11 cellular contexts compared by ENCODE assay signal in genomic region chr3:4748701-4749378, GRCh38.
A peak's percentile ranks its signal among the peaks of the same experiment; 100 is the strongest.
DNase-seq lines count a peak whose midpoint lies in the region; ATAC-seq, FAIRE-seq and TF ChIP-seq lines count a peak whose summit lies in the region.
"Had no signal": no experiment of that assay in that cellular context is flagged by ENCODE, and none has a peak within 500 bp of the region (broad histone marks: within the 10 kb centered on the region; RNA-seq: fewer than 3 reads in every experiment).

No MANE protein-coding gene starts in this region.

- intact Hi-C loops in endothelial cell of umbilical vein (cut with micrococcal nuclease) (no loop called here), uterus (cut with DNase I; ENCODE audit: low total_unique reads) (no loop called here)

- H3K27ac Mint-ChIP-seq in activated naive CD8-positive, alpha-beta T cell, result peak overlapping the region; percentile 28
- no peak overlapping the region for H3K27ac Mint-ChIP-seq in activated naive CD8-positive, alpha-beta T cell treated with anti-CD3 and anti-CD28 coated beads for 36 hours
- H3K27ac Mint-ChIP-seq in WTC11, result no peak overlapping the region

- H3K27me3 ChIP-seq in endothelial cell of umbilical vein (ENCODE audit: control insufficient read depth in 2 of 2, insufficient read depth in 2 of 2, low read length in 2 of 2) (no peaks in the 10 kb centered on the region), uterus (no peaks in the 10 kb centered on the region)

- no peaks in the 10 kb centered on the region for H3K36me3 ChIP-seq in endothelial cell of umbilical vein (ENCODE audit: control insufficient read depth in 2 of 2, extremely low read depth in 1 of 2, insufficient read depth in 2 of 2, low read length in 2 of 2)
- H3K36me3 ChIP-seq in uterus, result no peaks in the 10 kb centered on the region

- TF ChIP-seq POLR2A in endothelial cell of umbilical vein (IDR thresholded peaks at IDR 0.05; ENCODE audit: low read depth, low read length) (no peak), uterus (IDR thresholded peaks at IDR 0.05) (no peak)

- POLR2A ChIA-PET in endothelial cell of umbilical vein (lab: Charles Lee), result no interaction called here
- POLR2A ChIA-PET in WTC11 (lab: Charles Lee), result no interaction called here

- no peak overlapping the region for H3K4me3 Mint-ChIP-seq in activated naive CD8-positive, alpha-beta T cell
- no peak overlapping the region for H3K4me3 Mint-ChIP-seq in activated naive CD8-positive, alpha-beta T cell treated with anti-CD3 and anti-CD28 coated beads for 36 hours
- H3K4me3 Mint-ChIP-seq in WTC11, result no peak overlapping the region

- H3K27me3 Mint-ChIP-seq in activated naive CD8-positive, alpha-beta T cell, result no peaks in the 10 kb centered on the region
- H3K27me3 Mint-ChIP-seq in activated naive CD8-positive, alpha-beta T cell treated with anti-CD3 and anti-CD28 coated beads for 36 hours, result no peaks in the 10 kb centered on the region
- H3K27me3 Mint-ChIP-seq in WTC11 (ENCODE audit: low read depth), result no peaks in the 10 kb centered on the region

- no peak overlapping the region for H3K4me2 ChIP-seq in endothelial cell of umbilical vein (ENCODE audit: insufficient read depth, low read length)
- H3K4me2 ChIP-seq: A549 had no signal

- H3K4me3 ChIP-seq in endothelial cell of umbilical vein (replicated peaks in 1 of 3; ENCODE audit: insufficient read depth in 1 of 3, low read depth in 1 of 3, low read length in 3 of 3), result no peak overlapping the region
- no peak overlapping the region for H3K4me3 ChIP-seq in uterus
- H3K4me3 ChIP-seq: A549 had no signal

- H3K79me2 ChIP-seq in endothelial cell of umbilical vein (ENCODE audit: control insufficient read depth, insufficient read depth, low read length), result no peaks in the 10 kb centered on the region

- BruUV-seq in endothelial cell of umbilical vein (replicated peaks; lab: Mats Ljungman, UMichigan), result no TSS peak

- H3K36me3 Mint-ChIP-seq in activated naive CD8-positive, alpha-beta T cell, result peaks cover 30% of the 10 kb centered on the region
- peaks cover 50% of the 10 kb centered on the region for H3K36me3 Mint-ChIP-seq in activated naive CD8-positive, alpha-beta T cell treated with anti-CD3 and anti-CD28 coated beads for 36 hours
- H3K36me3 Mint-ChIP-seq in WTC11, result no peaks in the 10 kb centered on the region

- no peak for FAIRE-seq in endothelial cell of umbilical vein (lab: Jason Lieb, UNC)
- FAIRE-seq: A549 had no signal

- dilution Hi-C loops in endothelial cell of umbilical vein (cut with MboI; ENCODE audit: extremely low pct_ligation_motif_present, low sequenced_read_pairs), result no loop called here

- no peaks in the 10 kb centered on the region for H3K9me1 ChIP-seq in endothelial cell of umbilical vein (replicated peaks; ENCODE audit: control insufficient read depth, extremely low read depth, insufficient read depth, low read length)

- H3K9me3 ChIP-seq in endothelial cell of umbilical vein (replicated peaks; ENCODE audit: control insufficient read depth, insufficient read depth, low read length), result no peaks in the 10 kb centered on the region
- no peaks in the 10 kb centered on the region for H3K9me3 ChIP-seq in uterus
- H3K9me3 ChIP-seq: A549 had no signal

- no peak for DNase-seq in activated naive CD8-positive, alpha-beta T cell treated with anti-CD3 and anti-CD28 coated beads for 36 hours
- no peak for DNase-seq in endothelial cell of umbilical vein (ENCODE audit: low read depth, low spot score)
- DNase-seq in uterus, result no peak
- DNase-seq in HPDE6-E6E7 (ENCODE audit: extremely low spot score), result no peak
- DNase-seq in glomerular visceral epithelial cell (ENCODE audit: extremely low spot score), result no peak
- no peak for DNase-seq in WTC11 (ENCODE audit: low spot score)
- DNase-seq: left ventricle myocardium superior, NCI-H226 had no signal

- CTCF ChIA-PET in endothelial cell of umbilical vein (lab: Charles Lee), result interaction anchor here (0.8 to 1.7 kb wide), 3 partner anchors 18 to 309 kb away, joined by 3 to 5 read pairs (median 3); no protein-coding TSS in a partner anchor
- CTCF ChIA-PET in WTC11 (lab: Charles Lee), result no interaction called here

- no peak overlapping the region for H3K9ac ChIP-seq in endothelial cell of umbilical vein (replicated peaks; ENCODE audit: extremely low read depth, insufficient read depth, low read length)

- H3K27ac ChIP-seq in endothelial cell of umbilical vein (ENCODE audit: insufficient read depth, low read depth, low read length), result no peak overlapping the region
- H3K27ac ChIP-seq in uterus, result peak overlapping the region; percentile 87 to 98

- H3K4me1 ChIP-seq in endothelial cell of umbilical vein (ENCODE audit: control insufficient read depth, extremely low read depth, insufficient read depth, low read length) (peaks cover 29% of the 10 kb centered on the region), uterus (peaks cover 10 to 20% of the 10 kb centered on the region in 2 donors)

- no peak for TF ChIP-seq CTCF in endothelial cell of umbilical vein (IDR thresholded peaks at IDR 0.05; ENCODE audit: extremely low read depth in 1 of 2, insufficient read depth in 1 of 2, low read depth in 1 of 2, low read length in 2 of 2)
- no peak for TF ChIP-seq CTCF in uterus (IDR thresholded peaks at IDR 0.05)
- TF ChIP-seq CTCF in WTC11 (IDR thresholded peaks at IDR 0.05), result no peak

- no peaks in the 10 kb centered on the region for H4K20me1 ChIP-seq in endothelial cell of umbilical vein (replicated peaks; ENCODE audit: control insufficient read depth, extremely low read depth, insufficient read depth, low read length)

- H2AFZ ChIP-seq in endothelial cell of umbilical vein (ENCODE audit: low read depth, low read length), result no peak overlapping the region

- H3K9me3 Mint-ChIP-seq in activated naive CD8-positive, alpha-beta T cell (ENCODE audit: low read depth), result no peaks in the 10 kb centered on the region
- no peaks in the 10 kb centered on the region for H3K9me3 Mint-ChIP-seq in activated naive CD8-positive, alpha-beta T cell treated with anti-CD3 and anti-CD28 coated beads for 36 hours
- H3K9me3 Mint-ChIP-seq in WTC11, result no peaks in the 10 kb centered on the region

- peaks cover 28% of the 10 kb centered on the region for H3K4me1 Mint-ChIP-seq in activated naive CD8-positive, alpha-beta T cell (ENCODE audit: low read depth)
- peaks cover 39% of the 10 kb centered on the region for H3K4me1 Mint-ChIP-seq in activated naive CD8-positive, alpha-beta T cell treated with anti-CD3 and anti-CD28 coated beads for 36 hours
- peaks cover 22% of the 10 kb centered on the region for H3K4me1 Mint-ChIP-seq in WTC11

- ATAC-seq in HG03378 (IDR thresholded peaks at IDR 0.05; ENCODE audit: unreplicated experiment), result peak; percentile 48
- no peak for ATAC-seq in WTC11
- ATAC-seq: A549, left ventricle myocardium superior had no signal

TF ChIP-seq in endothelial cell of umbilical vein, 7 proteins besides CTCF, POLR2A, EP300 and RAD21:
- TF ChIP-seq GATA2 (IDR thresholded peaks at IDR 0.05; ENCODE audit: insufficient read depth, insufficient read length, low read depth, low read length) (no peak), EZH2 (IDR thresholded peaks at IDR 0.05; ENCODE audit: borderline replicate concordance, low read depth, low read length, severe bottlenecking) (no peak), JUN (IDR thresholded peaks at IDR 0.05; ENCODE audit: borderline replicate concordance, insufficient read depth, insufficient read length, low read depth) (peak; percentile 11)

TF ChIP-seq in WTC11, 78 proteins besides CTCF, POLR2A, EP300 and RAD21 (continues in another document):
- TF ChIP-seq MYBL2 (CRISPR knock-in tag; IDR thresholded peaks at IDR 0.05) (no peak), ZBTB21 (CRISPR knock-in tag; IDR thresholded peaks at IDR 0.05; ENCODE audit: borderline replicate concordance) (no peak), PRRX2 (CRISPR knock-in tag; IDR thresholded peaks at IDR 0.05) (no peak), ETV6 (CRISPR knock-in tag; IDR thresholded peaks at IDR 0.05) (no peak), ZNF425 (CRISPR knock-in tag; conservative IDR thresholded peaks at IDR 0.05) (no peak), ZNF416 (CRISPR knock-in tag; IDR thresholded peaks at IDR 0.05) (no peak), E2F1 (CRISPR knock-in tag; IDR thresholded peaks at IDR 0.05) (no peak), ZNF219 (CRISPR knock-in tag; IDR thresholded peaks at IDR 0.05; ENCODE audit: borderline replicate concordance) (no peak)
